14 cellular contexts compared by ENCODE assay signal in genomic region chr2:96617012-96617411, GRCh38. TPM values are rescaled to one million over a fixed set of nuclear protein-coding genes. Genes with fewer than 3 reads are reported as not detected.
DNase-seq lines count a peak whose midpoint lies in the region; ATAC-seq, FAIRE-seq and TF ChIP-seq lines count a peak whose summit lies in the region.
"Had no signal": no experiment of that assay in that cellular context is flagged by ENCODE, and none has a peak within 500 bp of the region (broad histone marks: within the 10 kb centered on the region; RNA-seq: fewer than 3 reads in every experiment).

No MANE protein-coding gene starts in this region.

- POLR2A ChIA-PET in OCI-LY7 (lab: Charles Lee): no interaction called here

- DNase-seq in activated T-cell treated with anti-CD3 and anti-CD28 coated beads, Interleukin-2, amount 50 U/mL, for 24 hours: no peak
- DNase-seq in activated T-cell treated with anti-CD3 and anti-CD28 coated beads for 4 hours (no peak), keratinocyte (ENCODE audit: low read depth, low spot score) (no peak), type B pancreatic cell (ENCODE audit: extremely low spot score, unreplicated experiment) (no peak), OCI-LY7 (ENCODE audit: low spot score) (no peak), body of pancreas (no peak), NCI-H524 (lab: John Stamatoyannopoulos, UW) (no peak)
- DNase-seq in activated T-helper 2 cell treated with anti-CD3 and anti-CD28 coated beads, Interferon-gamma antibody, Interleukin-2, Interleukin-4, amounts not matched to agents 10 μg/mL and 5 μg/mL and 100 μg/mL, durations not matched to agents 14 hours and 24 hours and 36 hours (ENCODE audit: low spot score): no peak
- DNase-seq: cerebellar nuclear complex, NCI-H1105, sigmoid colon, SK-N-SH had no signal

- peak overlapping the region; percentile 58 for H3K4me2 ChIP-seq in keratinocyte (ENCODE audit: control insufficient read depth, extremely low read depth, insufficient read depth, low read depth, low read length)
- no peak overlapping the region for H3K4me2 ChIP-seq in OCI-LY7 (ENCODE audit: low read length)
- H3K4me2 ChIP-seq: SK-N-SH had no signal

- peak overlapping the region; percentile 92 for H3K27ac Mint-ChIP-seq in activated T-cell treated with anti-CD3 and anti-CD28 coated beads, Interleukin-2, amount 50 U/mL, for 24 hours
- H3K27ac Mint-ChIP-seq in activated T-helper 2 cell treated with anti-CD3 and anti-CD28 coated beads, Interferon-gamma antibody, Interleukin-2, Interleukin-4, amounts not matched to agents 10 μg/mL and 5 μg/mL and 100 μg/mL, durations not matched to agents 14 hours and 24 hours and 36 hours: peak overlapping the region; percentile 85
- H3K27ac Mint-ChIP-seq in type B pancreatic cell: peak overlapping the region; percentile 97

- H3K9me1 ChIP-seq in keratinocyte (ENCODE audit: control insufficient read depth, extremely low read depth, insufficient read depth, low read length): no peaks in the 10 kb centered on the region

- dilution Hi-C loops in keratinocyte (cut with MboI; ENCODE audit: extremely low pct_ligation_motif_present, low sequenced_read_pairs): no loop called here

- no peak for FAIRE-seq in keratinocyte (lab: Jason Lieb, UNC)

- CTCF ChIA-PET in OCI-LY7 (lab: Charles Lee; ENCODE audit: unreplicated experiment): no interaction called here

- H3K36me3 Mint-ChIP-seq in activated T-cell treated with anti-CD3 and anti-CD28 coated beads, Interleukin-2, amount 50 U/mL, for 24 hours (ENCODE audit: low read depth): peaks cover 77% of the 10 kb centered on the region
- H3K36me3 Mint-ChIP-seq in activated T-helper 2 cell treated with anti-CD3 and anti-CD28 coated beads, Interferon-gamma antibody, Interleukin-2, Interleukin-4, amounts not matched to agents 10 μg/mL and 5 μg/mL and 100 μg/mL, durations not matched to agents 14 hours and 24 hours and 36 hours (ENCODE audit: low read depth): peaks cover 49% of the 10 kb centered on the region
- peaks cover 17% of the 10 kb centered on the region for H3K36me3 Mint-ChIP-seq in type B pancreatic cell

- H3K9me3 Mint-ChIP-seq in activated T-cell treated with anti-CD3 and anti-CD28 coated beads, Interleukin-2, amount 50 U/mL, for 24 hours: no peaks in the 10 kb centered on the region
- no peaks in the 10 kb centered on the region for H3K9me3 Mint-ChIP-seq in activated T-helper 2 cell treated with anti-CD3 and anti-CD28 coated beads, Interferon-gamma antibody, Interleukin-2, Interleukin-4, amounts not matched to agents 10 μg/mL and 5 μg/mL and 100 μg/mL, durations not matched to agents 14 hours and 24 hours and 36 hours
- H3K9me3 Mint-ChIP-seq in type B pancreatic cell: no peaks in the 10 kb centered on the region
- H3K9me3 Mint-ChIP-seq: neural crest cell had no signal

- 82 to 89% methylated on average over 4 of the region's 4 CpGs for WGBS in body of pancreas, 2 donors

- peak overlapping the region; percentile 83 for H3K27ac ChIP-seq in keratinocyte (ENCODE audit: control insufficient read depth, insufficient read depth, low read length)
- H3K27ac ChIP-seq in OCI-LY7 (ENCODE audit: low read depth, low read length, poor library complexity, severe bottlenecking): no peak overlapping the region
- H3K27ac ChIP-seq in body of pancreas: peak overlapping the region in 1 of 4 donors; percentile 16

- H3K9me3 ChIP-seq in keratinocyte (ENCODE audit: control insufficient read depth, low read depth, low read length) (no peaks in the 10 kb centered on the region), OCI-LY7 (ENCODE audit: low read length) (no peaks in the 10 kb centered on the region), body of pancreas (no peaks in the 10 kb centered on the region)
- H3K9me3 ChIP-seq: sigmoid colon, SK-N-SH had no signal

- peak overlapping the region; percentile 60 for H3K9ac ChIP-seq in keratinocyte (ENCODE audit: control insufficient read depth, extremely low read depth, insufficient read depth, low read length)
- H3K9ac ChIP-seq: SK-N-SH had no signal

- H3K27me3 ChIP-seq in keratinocyte (ENCODE audit: control insufficient read depth, extremely low read depth, insufficient read depth, low read length): no peaks in the 10 kb centered on the region
- no peaks in the 10 kb centered on the region for H3K27me3 ChIP-seq in body of pancreas
- H3K27me3 ChIP-seq: sigmoid colon had no signal

- no peak overlapping the region for H3K4me3 ChIP-seq in keratinocyte (ENCODE audit: control insufficient read depth in 2 of 3, extremely low read depth in 1 of 3, insufficient read depth in 2 of 3, low read depth in 1 of 3, low read length in 3 of 3)
- no peak overlapping the region for H3K4me3 ChIP-seq in OCI-LY7 (ENCODE audit: low read depth, low read length, poor library complexity, severe bottlenecking)
- no peak overlapping the region for H3K4me3 ChIP-seq in body of pancreas
- H3K4me3 ChIP-seq: sigmoid colon had no signal

- H2AFZ ChIP-seq in keratinocyte (ENCODE audit: control insufficient read depth, low read length): no peak overlapping the region
- no peak overlapping the region for H2AFZ ChIP-seq in OCI-LY7 (ENCODE audit: low read length)

- no peak for ATAC-seq in body of pancreas

- H3K36me3 ChIP-seq in keratinocyte (ENCODE audit: control insufficient read depth in 2 of 2, extremely low read depth in 1 of 2, insufficient read depth in 2 of 2, low read length in 2 of 2) (peaks cover 18 to 34% of the 10 kb centered on the region in 2 experiments), OCI-LY7 (ENCODE audit: insufficient read depth, low read length) (peaks cover 72% of the 10 kb centered on the region), body of pancreas (replicated peaks in 1 of 2; ENCODE audit: insufficient read depth in 1 of 2, low read depth in 2 of 2) (peaks cover 0 to 10% of the 10 kb centered on the region in 2 donors)

- H3K4me1 Mint-ChIP-seq in activated T-cell treated with anti-CD3 and anti-CD28 coated beads, Interleukin-2, amount 50 U/mL, for 24 hours (ENCODE audit: low read depth): peaks cover 26% of the 10 kb centered on the region
- peaks cover 30% of the 10 kb centered on the region for H3K4me1 Mint-ChIP-seq in activated T-helper 2 cell treated with anti-CD3 and anti-CD28 coated beads, Interferon-gamma antibody, Interleukin-2, Interleukin-4, amounts not matched to agents 10 μg/mL and 5 μg/mL and 100 μg/mL, durations not matched to agents 14 hours and 24 hours and 36 hours (ENCODE audit: low read depth)
- no peaks in the 10 kb centered on the region for H3K4me1 Mint-ChIP-seq in type B pancreatic cell (ENCODE audit: unreplicated experiment)
- H3K4me1 Mint-ChIP-seq: neural crest cell had no signal

- no peak for TF ChIP-seq CTCF in keratinocyte (optimal IDR thresholded peaks at IDR 0.05 in 1 of 3, IDR thresholded peaks at IDR 0.05 in 1 of 3, conservative IDR thresholded peaks at IDR 0.05 in 1 of 3; ENCODE audit: extremely low read depth in 1 of 3, insufficient read depth in 2 of 3, low read length in 3 of 3)
- TF ChIP-seq CTCF in type B pancreatic cell (conservative IDR thresholded peaks at IDR 0.05): no peak
- TF ChIP-seq CTCF in OCI-LY7 (conservative IDR thresholded peaks at IDR 0.05; ENCODE audit: low read length): no peak
- TF ChIP-seq CTCF in body of pancreas (IDR thresholded peaks at IDR 0.05): no peak

- no peak for TF ChIP-seq POLR2A in body of pancreas (IDR thresholded peaks at IDR 0.05)

- H3K9me2 ChIP-seq in OCI-LY7 (ENCODE audit: insufficient read depth, low read length): no peaks in the 10 kb centered on the region
- H3K9me2 ChIP-seq: SK-N-SH had no signal

- BruUV-seq in OCI-LY7 (replicated peaks; lab: Mats Ljungman, UMichigan): no TSS peak

- no peaks in the 10 kb centered on the region for H3K27me3 Mint-ChIP-seq in activated T-cell treated with anti-CD3 and anti-CD28 coated beads, Interleukin-2, amount 50 U/mL, for 24 hours
- no peaks in the 10 kb centered on the region for H3K27me3 Mint-ChIP-seq in activated T-helper 2 cell treated with anti-CD3 and anti-CD28 coated beads, Interferon-gamma antibody, Interleukin-2, Interleukin-4, amounts not matched to agents 10 μg/mL and 5 μg/mL and 100 μg/mL, durations not matched to agents 14 hours and 24 hours and 36 hours (ENCODE audit: low read depth)
- no peaks in the 10 kb centered on the region for H3K27me3 Mint-ChIP-seq in type B pancreatic cell

- H3K4me1 ChIP-seq in keratinocyte (ENCODE audit: control insufficient read depth, extremely low read depth, insufficient read depth, low read length): peaks cover 11% of the 10 kb centered on the region
- H3K4me1 ChIP-seq in OCI-LY7 (ENCODE audit: insufficient read depth, low read length, poor library complexity, severe bottlenecking): no peaks in the 10 kb centered on the region
- peaks cover 8% of the 10 kb centered on the region for H3K4me1 ChIP-seq in body of pancreas

- intact Hi-C loops in activated T-helper 2 cell treated with anti-CD3 and anti-CD28 coated beads, Interferon-gamma antibody, Interleukin-2, Interleukin-4, amounts not matched to agents 10 μg/mL and 5 μg/mL and 100 μg/mL, durations not matched to agents 14 hours and 24 hours and 36 hours (cut with micrococcal nuclease): loop anchor here (2.0 kb wide), 1 partner anchor 20 kb away; no protein-coding TSS in a partner anchor
- intact Hi-C loops in OCI-LY7 (cut with micrococcal nuclease; ENCODE audit: unreplicated experiment) (no loop called here), body of pancreas (cut with DNase I) (no loop called here)

- H4K20me1 ChIP-seq in keratinocyte (ENCODE audit: control insufficient read depth, extremely low read depth, insufficient read depth, low read length): no peaks in the 10 kb centered on the region
- no peaks in the 10 kb centered on the region for H4K20me1 ChIP-seq in OCI-LY7 (ENCODE audit: insufficient read depth, low read length)

- H3K4me3 Mint-ChIP-seq in activated T-cell treated with anti-CD3 and anti-CD28 coated beads, Interleukin-2, amount 50 U/mL, for 24 hours: peak overlapping the region; percentile 23
- H3K4me3 Mint-ChIP-seq in activated T-helper 2 cell treated with anti-CD3 and anti-CD28 coated beads, Interferon-gamma antibody, Interleukin-2, Interleukin-4, amounts not matched to agents 10 μg/mL and 5 μg/mL and 100 μg/mL, durations not matched to agents 14 hours and 24 hours and 36 hours (ENCODE audit: low read depth): peak overlapping the region; percentile 33
- no peak overlapping the region for H3K4me3 Mint-ChIP-seq in type B pancreatic cell
- H3K4me3 Mint-ChIP-seq: neural crest cell had no signal

- H3K79me2 ChIP-seq in keratinocyte (ENCODE audit: control insufficient read depth, insufficient read depth, low read length): peaks cover 2% of the 10 kb centered on the region
- H3K79me2 ChIP-seq in OCI-LY7 (ENCODE audit: insufficient read depth, low read depth, low read length): no peaks in the 10 kb centered on the region

RNA-seq across cellular contexts. Expression of gene KANSL3, which starts 21.1 kb away (rescaled TPM):
- 45.8 and 48.3 TPM in 2 replicates for total RNA-seq in activated T-helper 2 cell treated with anti-CD3 and anti-CD28 coated beads, Interferon-gamma antibody, Interleukin-2, Interleukin-4, amounts not matched to agents 10 μg/mL and 5 μg/mL and 100 μg/mL, durations not matched to agents 14 hours and 24 hours and 36 hours
- polyA plus RNA-seq in keratinocyte: 11.4 to 13.6 TPM (median 12.9 TPM) in 3 replicates
- 9.1 TPM for polyA plus RNA-seq in keratinocyte (2011; ENCODE audit: low read depth)
- 10.9 and 11.1 TPM in 2 replicates for polyA plus RNA-seq in keratinocyte (2011; cell fraction: cytosol; rRNA removed)
- polyA plus RNA-seq in keratinocyte (2011; cell fraction: nucleus; rRNA removed): 31.5 and 39.9 TPM in 2 replicates
- polyA plus RNA-seq in keratinocyte (2012; ENCODE audit: low replicate concordance): 12.8 and 17.0 TPM in 2 replicates
- 31.6 to 90.8 TPM (median 38.6 TPM) in 3 replicates for polyA minus RNA-seq in keratinocyte
- polyA minus RNA-seq in keratinocyte (2011; cell fraction: cytosol; rRNA and poly(A)+ RNA removed): 13.6 TPM
- 26.0 and 37.9 TPM in 2 replicates for polyA minus RNA-seq in keratinocyte (2011; cell fraction: nucleus; rRNA and poly(A)+ RNA removed)
- 40.7 and 53.2 TPM in 2 replicates for total RNA-seq in type B pancreatic cell (ENCODE audit: low replicate concordance)
- total RNA-seq in OCI-LY7 (2014; rRNA removed; shearing (Covaris generic)): 40.4 and 46.4 TPM in 2 replicates
- 51.6 and 63.3 TPM in 2 replicates for total RNA-seq in OCI-LY7 (2022)
- 10 to 100 TPM; 36.6 to 50.4 TPM for total RNA-seq in body of pancreas

RNA-seq across cellular contexts. Expression of gene FER1L5, which starts 25.6 kb away (rescaled TPM):
- total RNA-seq in activated T-helper 2 cell treated with anti-CD3 and anti-CD28 coated beads, Interferon-gamma antibody, Interleukin-2, Interleukin-4, amounts not matched to agents 10 μg/mL and 5 μg/mL and 100 μg/mL, durations not matched to agents 14 hours and 24 hours and 36 hours: not detected in 2 replicates
- polyA plus RNA-seq in keratinocyte: 0.01 to 0.03 TPM (median 0.01 TPM) in 3 replicates
- polyA plus RNA-seq in keratinocyte (2011; ENCODE audit: low read depth): not detected
- not detected in 2 replicates for polyA plus RNA-seq in keratinocyte (2011; cell fraction: cytosol; rRNA removed)
- polyA plus RNA-seq in keratinocyte (2011; cell fraction: nucleus; rRNA removed): 0.06 and 0.07 TPM in 2 replicates
- polyA plus RNA-seq in keratinocyte (2012; ENCODE audit: low replicate concordance): not detected in 2 replicates
- polyA minus RNA-seq in keratinocyte: 0.03 to 0.10 TPM (median 0.10 TPM) in 3 replicates
- polyA minus RNA-seq in keratinocyte (2011; cell fraction: cytosol; rRNA and poly(A)+ RNA removed): not detected
- 0.11 TPM in 1 of 2 replicates, not detected in the other for polyA minus RNA-seq in keratinocyte (2011; cell fraction: nucleus; rRNA and poly(A)+ RNA removed)
- total RNA-seq in type B pancreatic cell (ENCODE audit: low replicate concordance) (0.75 TPM in 1 of 2 replicates, not detected in the other), OCI-LY7 (2022) (not detected in 2 replicates), body of pancreas (1 to 10 TPM in 1 of 2 donors, under 1 TPM in 1; 0.78 to 3.6 TPM)
- not detected in 2 replicates for total RNA-seq in OCI-LY7 (2014; rRNA removed; shearing (Covaris generic))
- total RNA-seq: lower leg skin had no signal
